9 cellular contexts compared by ENCODE assay signal in genomic region chr7:2508327-2509231, GRCh38. TPM values are rescaled to one million over a fixed set of nuclear protein-coding genes. Genes with fewer than 3 reads are reported as not detected.
DNase-seq lines count a peak whose midpoint lies in the region; ATAC-seq, FAIRE-seq and TF ChIP-seq lines count a peak whose summit lies in the region.
"Had no signal": no experiment of that assay in that cellular context is flagged by ENCODE, and none has a peak within 500 bp of the region (broad histone marks: within the 10 kb centered on the region; RNA-seq: fewer than 3 reads in every experiment).

No MANE protein-coding gene starts in this region.

- POLR2A ChIA-PET in GM12878 (lab: Charles Lee): no interaction called here

- RAD21 ChIA-PET in GM12878 (lab: Charles Lee; ENCODE audit: unreplicated experiment): no interaction called here

- H3K27me3 ChIP-seq in GM12878 (replicated peaks in 1 of 2; ENCODE audit: control insufficient read depth in 2 of 2, insufficient read depth in 2 of 2, low read length in 1 of 2): no peaks in the 10 kb centered on the region
- H3K27me3 ChIP-seq in mesendoderm (ENCODE audit: insufficient read depth, low read length, poor library complexity): no peaks in the 10 kb centered on the region
- no peaks in the 10 kb centered on the region for H3K27me3 ChIP-seq in uterus

- no peak overlapping the region for H3K4ac ChIP-seq in mesendoderm (ENCODE audit: low read depth, low read length)

- no peak for TF ChIP-seq RAD21 in GM12878 (IDR thresholded peaks at IDR 0.05; ENCODE audit: insufficient read depth, low read depth, low read length)

- no peaks in the 10 kb centered on the region for H3K79me2 ChIP-seq in GM12878 (ENCODE audit: control insufficient read depth, insufficient read depth, low read length)
- no peaks in the 10 kb centered on the region for H3K79me2 ChIP-seq in mesendoderm (ENCODE audit: control insufficient read depth, insufficient read depth, low read length)

- no peak overlapping the region for H3K18ac ChIP-seq in mesendoderm (ENCODE audit: low read length)

- in situ Hi-C loops in GM12878 (cut with MboI): no loop called here

- peak overlapping the region; percentile 49 for H3K56ac ChIP-seq in mesendoderm (ENCODE audit: low read length)

- H3K27ac ChIP-seq in GM12878 (ENCODE audit: control insufficient read depth, insufficient read depth): no peak overlapping the region
- no peak overlapping the region for H3K27ac ChIP-seq in mesendoderm (ENCODE audit: low read depth, low read length)
- H3K27ac ChIP-seq in uterus: peak overlapping the region; percentile 47 to 60

- H2BK5ac ChIP-seq in mesendoderm (ENCODE audit: low read length): no peak overlapping the region

- intact Hi-C loops in GM12878 (cut with micrococcal nuclease; ENCODE audit: unreplicated experiment) (no loop called here), uterus (cut with DNase I; ENCODE audit: low total_unique reads) (no loop called here)

- H4K20me1 ChIP-seq in GM12878 (ENCODE audit: control insufficient read depth, insufficient read depth): no peaks in the 10 kb centered on the region

- 39% methylated on average over 43 of the region's 43 CpGs for WGBS in GM12878 (ENCODE audit: insufficient coverage, insufficient replicate concordance, low lambda C conversion rate, missing lambda C conversion rate)
- no CpG with 5 or more reads among the region's 43 CpGs for WGBS in mesendoderm (ENCODE audit: extremely low coverage, insufficient coverage, low lambda C conversion rate)

- no peaks in the 10 kb centered on the region for H3K79me1 ChIP-seq in mesendoderm (ENCODE audit: low read length)

- DNase-seq in GM12892 (ENCODE audit: insufficient read length) (no peak), HTR-8/SVneo (ENCODE audit: insufficient read length, low spot score) (no peak), T-helper 22 cell (ENCODE audit: low read depth) (peak; percentile 86), GM12878 (ENCODE audit: low read depth, low spot score) (no peak), mesendoderm (peak; percentile 41), uterus (peak in 1 of 2 donors; percentile 67), ureter (ENCODE audit: low spot score) (no peak)

- no peak overlapping the region for H4K5ac ChIP-seq in mesendoderm (ENCODE audit: low read length)

- H3K9me3 ChIP-seq in GM12878 (replicated peaks; ENCODE audit: control insufficient read depth, insufficient read depth, low read length) (no peaks in the 10 kb centered on the region), uterus (no peaks in the 10 kb centered on the region)

- no peaks in the 10 kb centered on the region for H3K36me3 ChIP-seq in GM12878 (ENCODE audit: control insufficient read depth in 2 of 2, insufficient read depth in 2 of 2, low read length in 1 of 2)
- no peaks in the 10 kb centered on the region for H3K36me3 ChIP-seq in mesendoderm (ENCODE audit: control insufficient read depth, insufficient read depth, low read length)
- no peaks in the 10 kb centered on the region for H3K36me3 ChIP-seq in uterus

- H3K4me1 ChIP-seq in GM12878 (ENCODE audit: control insufficient read depth, insufficient read depth, low read length): peaks cover 38% of the 10 kb centered on the region
- H3K4me1 ChIP-seq in mesendoderm (ENCODE audit: control insufficient read depth, low read depth, low read length): no peaks in the 10 kb centered on the region
- peaks cover 0 to 4% of the 10 kb centered on the region in 2 donors for H3K4me1 ChIP-seq in uterus

- no peak overlapping the region for H2BK120ac ChIP-seq in mesendoderm (ENCODE audit: low read depth, low read length)

- no peak overlapping the region for H2AK5ac ChIP-seq in mesendoderm (ENCODE audit: low read length)

- no peak overlapping the region for H3K4me3 ChIP-seq in GM12878
- no peak overlapping the region for H3K4me3 ChIP-seq in mesendoderm (ENCODE audit: low read length)
- no peak overlapping the region for H3K4me3 ChIP-seq in uterus

- SMC1A ChIA-PET in GM12878 (lab: Charles Lee; ENCODE audit: uncharacterized antibody, unreplicated experiment): interaction anchor here (0.6 kb wide), 1 partner anchor 45 kb away, joined by 3 read pairs; no protein-coding TSS in a partner anchor

- TF ChIP-seq POLR2A in GM12892 (IDR thresholded peaks at IDR 0.05; ENCODE audit: low read depth, low read length) (no peak), GM12878 (IDR thresholded peaks at IDR 0.05; ENCODE audit: low read depth, low read length) (no peak), uterus (IDR thresholded peaks at IDR 0.05) (no peak)

- TF ChIP-seq CTCF in GM12878 (IDR thresholded peaks at IDR 0.05 in 2 of 3, conservative IDR thresholded peaks at IDR 0.05 in 1 of 3; ENCODE audit: control insufficient read depth in 2 of 3, extremely low read depth in 1 of 3, insufficient read depth in 1 of 3, low read depth in 3 of 3, low read length in 3 of 3): no peak
- TF ChIP-seq CTCF in uterus (IDR thresholded peaks at IDR 0.05): no peak

- BruUV-seq in GM12878 (replicated peaks; lab: Mats Ljungman, UMichigan): no TSS peak

- H3K9ac ChIP-seq in GM12878 (ENCODE audit: control insufficient read depth, insufficient read depth, low read length): no peak overlapping the region; the same call in 1 of the 2 replicates
- H3K9ac ChIP-seq in mesendoderm (ENCODE audit: low read length): no peak overlapping the region

- TF ChIP-seq EP300 in GM12878 (IDR thresholded peaks at IDR 0.05; ENCODE audit: borderline replicate concordance in 1 of 2, control insufficient read depth in 1 of 2, low read depth in 2 of 2, low read length in 2 of 2): no peak

- H3K4me2 ChIP-seq in GM12878 (ENCODE audit: control insufficient read depth, insufficient read depth): peak overlapping the region; percentile 38; the same call in 1 of the 2 replicates
- no peak overlapping the region for H3K4me2 ChIP-seq in mesendoderm (ENCODE audit: low read length)

- FAIRE-seq in GM12892 (lab: Jason Lieb, UNC) (peak; percentile 86), HTR-8/SVneo (lab: Jason Lieb, UNC) (peak; percentile 73), GM12878 (lab: Jason Lieb, UNC) (peak; percentile 87)

- peak overlapping the region; percentile 39 for H2AFZ ChIP-seq in GM12878 (ENCODE audit: control insufficient read depth, low read depth, low read length)

- H3K23ac ChIP-seq in mesendoderm (ENCODE audit: low read length): no peak overlapping the region

- H2BK15ac ChIP-seq in mesendoderm (replicated peaks; ENCODE audit: low read depth): no peak overlapping the region

- CTCF ChIA-PET in GM12878 (lab: Yijun Ruan, JAX): no interaction called here

- H4K8ac ChIP-seq in mesendoderm (ENCODE audit: low read depth, low read length): no peak overlapping the region

- peak; percentile 44 for ATAC-seq in GM12878
- no peak for ATAC-seq in GM18519 (IDR thresholded peaks at IDR 0.05; ENCODE audit: low FRiP score, unreplicated experiment)

RNA-seq across cellular contexts. Expression of gene LFNG, which starts 11.0 kb away (rescaled TPM):
- 0.17 TPM for polyA plus RNA-seq in GM12892 (2012; ENCODE audit: missing spikeins)
- total RNA-seq in GM12878 (2013; cell fraction: nucleolus; rRNA removed): 6.2 and 7.0 TPM in 2 replicates
- total RNA-seq in GM12878 (2014; rRNA removed) (0.11 and 0.68 TPM in 2 replicates), GM12878 (2014; rRNA removed; fragmentation: Illumina TruSeq; extraction: Trizol) (0.22 and 0.23 TPM in 2 replicates), GM12878 (2021) (0.62 and 0.80 TPM in 2 replicates), uterus (10 to 100 TPM in 2 of 4 donors, 1 to 10 TPM in 1, not detected in 1; 2.3 to 30.5 (median 26.5) TPM), ureter (22.5 TPM)
- polyA plus RNA-seq in GM12878 (2011; ENCODE audit: low read depth): not detected
- polyA plus RNA-seq in GM12878 (2011; rRNA removed) (0.33 and 0.43 TPM in 2 replicates), GM12878 (2014; fragmentation: Illumina TruSeq; extraction: Trizol) (0.15 TPM in 1 of 2 replicates, not detected in the other), GM12878 (2014; fragmentation: Nextera tagmentation; extraction: Ambion mirVana) (under 1 TPM; 0.09 to 0.18 TPM), GM12878 (2014; rRNA removed) (0.68 and 0.81 TPM in 2 replicates), GM12878 (2016; fragmentation: Nextera tagmentation; extraction: Ambion mirVana) (not detected)
- polyA plus RNA-seq in GM12878 (2011; cell fraction: cytosol; rRNA removed): 0.48 and 0.51 TPM in 2 replicates
- polyA plus RNA-seq in GM12878 (2011; cell fraction: nucleus; rRNA removed): 1.6 and 1.7 TPM in 2 replicates
- 0.15 and 0.35 TPM in 2 replicates for polyA plus RNA-seq in GM12878 (2012)
- polyA minus RNA-seq in GM12878 (2011; rRNA and poly(A)+ RNA removed): 0.15 and 0.26 TPM in 2 replicates
- not detected in 2 replicates for polyA minus RNA-seq in GM12878 (2011; cell fraction: cytosol; rRNA and poly(A)+ RNA removed)
- polyA minus RNA-seq in GM12878 (2011; cell fraction: nucleus; rRNA and poly(A)+ RNA removed): 0.73 and 2.0 TPM in 2 replicates
- 1.2 TPM for polyA plus RNA-seq in mesendoderm (2013, experiment 1 of 2)
- 1.7 TPM for polyA plus RNA-seq in mesendoderm (2013, experiment 2 of 2)

RNA-seq across cellular contexts. Expression of gene GRIFIN, which starts 32.4 kb away (rescaled TPM):
- polyA plus RNA-seq in GM12892 (2012; ENCODE audit: missing spikeins): not detected
- not detected in 2 replicates for total RNA-seq in GM12878 (2013; cell fraction: nucleolus; rRNA removed)
- total RNA-seq in GM12878 (2014; rRNA removed): not detected in 2 replicates
- not detected in 2 replicates for total RNA-seq in GM12878 (2014; rRNA removed; fragmentation: Illumina TruSeq; extraction: Trizol)
- total RNA-seq in GM12878 (2021): not detected in 2 replicates
- not detected for polyA plus RNA-seq in GM12878 (2011; ENCODE audit: low read depth)
- polyA plus RNA-seq in GM12878 (2011; rRNA removed): not detected in 2 replicates
- not detected in 2 replicates for polyA plus RNA-seq in GM12878 (2011; cell fraction: cytosol; rRNA removed)
- not detected in 2 replicates for polyA plus RNA-seq in GM12878 (2011; cell fraction: nucleus; rRNA removed)
- not detected in 2 replicates for polyA plus RNA-seq in GM12878 (2012)
- polyA plus RNA-seq in GM12878 (2014; fragmentation: Illumina TruSeq; extraction: Trizol): not detected in 2 replicates
- not detected for polyA plus RNA-seq in GM12878 (2014; fragmentation: Nextera tagmentation; extraction: Ambion mirVana)
- not detected in 2 replicates for polyA plus RNA-seq in GM12878 (2014; rRNA removed)
- not detected for polyA plus RNA-seq in GM12878 (2016; fragmentation: Nextera tagmentation; extraction: Ambion mirVana)
- not detected in 2 replicates for polyA minus RNA-seq in GM12878 (2011; rRNA and poly(A)+ RNA removed)
- polyA minus RNA-seq in GM12878 (2011; cell fraction: cytosol; rRNA and poly(A)+ RNA removed): not detected in 2 replicates
- not detected in 2 replicates for polyA minus RNA-seq in GM12878 (2011; cell fraction: nucleus; rRNA and poly(A)+ RNA removed)
- polyA plus RNA-seq in mesendoderm (2013, experiment 1 of 2): not detected
- not detected for polyA plus RNA-seq in mesendoderm (2013, experiment 2 of 2)
- total RNA-seq in uterus: not detected
- not detected for total RNA-seq in ureter
- total RNA-seq: SK-MEL-5 had no signal

RNA-seq across cellular contexts. Expression of gene BRAT1, which starts 46.7 kb away (rescaled TPM):
- 7.6 TPM for polyA plus RNA-seq in GM12892 (2012; ENCODE audit: missing spikeins)
- total RNA-seq in GM12878 (2013; cell fraction: nucleolus; rRNA removed): 26.3 and 30.6 TPM in 2 replicates
- 27.2 and 35.2 TPM in 2 replicates for total RNA-seq in GM12878 (2014; rRNA removed)
- total RNA-seq in GM12878 (2014; rRNA removed; fragmentation: Illumina TruSeq; extraction: Trizol): 4.1 and 5.2 TPM in 2 replicates
- 31.0 and 32.8 TPM in 2 replicates for total RNA-seq in GM12878 (2021)
- 4.9 TPM for polyA plus RNA-seq in GM12878 (2011; ENCODE audit: low read depth)
- polyA plus RNA-seq in GM12878 (2011; rRNA removed): 2.9 and 8.1 TPM in 2 replicates
- 13.5 and 22.0 TPM in 2 replicates for polyA plus RNA-seq in GM12878 (2011; cell fraction: cytosol; rRNA removed)
- polyA plus RNA-seq in GM12878 (2011; cell fraction: nucleus; rRNA removed): 101 and 131 TPM in 2 replicates
- 16.8 and 17.2 TPM in 2 replicates for polyA plus RNA-seq in GM12878 (2012)
- 0.76 and 3.3 TPM in 2 replicates for polyA plus RNA-seq in GM12878 (2014; fragmentation: Illumina TruSeq; extraction: Trizol)
- under 1 TPM; 0.13 to 0.68 TPM for polyA plus RNA-seq in GM12878 (2014; fragmentation: Nextera tagmentation; extraction: Ambion mirVana)
- polyA plus RNA-seq in GM12878 (2014; rRNA removed): 23.8 and 32.6 TPM in 2 replicates
- 10 to 100 TPM; 43.6 to 53.3 TPM for polyA plus RNA-seq in GM12878 (2016; fragmentation: Nextera tagmentation; extraction: Ambion mirVana)
- 3.9 and 12.8 TPM in 2 replicates for polyA minus RNA-seq in GM12878 (2011; rRNA and poly(A)+ RNA removed)
- 9.5 and 9.9 TPM in 2 replicates for polyA minus RNA-seq in GM12878 (2011; cell fraction: cytosol; rRNA and poly(A)+ RNA removed)
- polyA minus RNA-seq in GM12878 (2011; cell fraction: nucleus; rRNA and poly(A)+ RNA removed): 10.8 and 17.3 TPM in 2 replicates
- 18.2 TPM for polyA plus RNA-seq in mesendoderm (2013, experiment 1 of 2)
- 18.3 TPM for polyA plus RNA-seq in mesendoderm (2013, experiment 2 of 2)
- total RNA-seq in uterus: 10 to 100 TPM; 10.3 to 44.3 (median 36.0) TPM
- total RNA-seq in ureter: 24.0 TPM

RNA-seq across cellular contexts. Expression of gene IQCE, which starts 50.2 kb away (rescaled TPM):
- polyA plus RNA-seq in GM12892 (2012; ENCODE audit: missing spikeins): 2.7 TPM
- total RNA-seq in GM12878 (2013; cell fraction: nucleolus; rRNA removed): 15.3 and 19.5 TPM in 2 replicates
- total RNA-seq in GM12878 (2014; rRNA removed): 3.7 and 4.3 TPM in 2 replicates
- 2.3 and 2.5 TPM in 2 replicates for total RNA-seq in GM12878 (2014; rRNA removed; fragmentation: Illumina TruSeq; extraction: Trizol)
- 7.9 and 8.1 TPM in 2 replicates for total RNA-seq in GM12878 (2021)
- 0.75 TPM for polyA plus RNA-seq in GM12878 (2011; ENCODE audit: low read depth)
- 2.8 and 3.7 TPM in 2 replicates for polyA plus RNA-seq in GM12878 (2011; rRNA removed)
- 2.9 and 3.7 TPM in 2 replicates for polyA plus RNA-seq in GM12878 (2011; cell fraction: cytosol; rRNA removed)
- polyA plus RNA-seq in GM12878 (2011; cell fraction: nucleus; rRNA removed): 13.7 and 15.4 TPM in 2 replicates
- polyA plus RNA-seq in GM12878 (2012): 2.0 and 2.6 TPM in 2 replicates
- 3.0 and 3.1 TPM in 2 replicates for polyA plus RNA-seq in GM12878 (2014; fragmentation: Illumina TruSeq; extraction: Trizol)
- under 1 TPM; 0.37 to 0.45 TPM for polyA plus RNA-seq in GM12878 (2014; fragmentation: Nextera tagmentation; extraction: Ambion mirVana)
- 5.6 and 6.1 TPM in 2 replicates for polyA plus RNA-seq in GM12878 (2014; rRNA removed)
- polyA plus RNA-seq in GM12878 (2016; fragmentation: Nextera tagmentation; extraction: Ambion mirVana): 1 to 10 TPM; 5.8 to 5.9 TPM
- 2.5 and 4.9 TPM in 2 replicates for polyA minus RNA-seq in GM12878 (2011; rRNA and poly(A)+ RNA removed)
- polyA minus RNA-seq in GM12878 (2011; cell fraction: cytosol; rRNA and poly(A)+ RNA removed): 1.1 and 3.7 TPM in 2 replicates
- polyA minus RNA-seq in GM12878 (2011; cell fraction: nucleus; rRNA and poly(A)+ RNA removed): 3.4 and 6.5 TPM in 2 replicates
- 3.1 TPM for polyA plus RNA-seq in mesendoderm (2013, experiment 1 of 2)
- 2.8 TPM for polyA plus RNA-seq in mesendoderm (2013, experiment 2 of 2)
- total RNA-seq in uterus: 10 to 100 TPM in 3 of 4 donors, 1 to 10 TPM in 1; 6.8 to 28.0 (median 16.9) TPM
- total RNA-seq in ureter: 23.0 TPM

Comparison
In these comparisons a context has a peak if more than half of its experiments do, and no peak if none do; other contexts are left out.
1. DNase-seq: peak in T-helper 22 cell (single experiment) and mesendoderm (single experiment); none in GM12892 (single experiment), HTR-8/SVneo (single experiment), GM12878 (single experiment) and ureter (single experiment).
2. H3K27ac ChIP-seq: peak in uterus (2 of 2); none in GM12878 (single experiment) and mesendoderm (single experiment).